23 cellular contexts compared by ENCODE assay signal in genomic region chr13:30121244-30121643, GRCh38.
"Had no signal": no experiment of that assay in that cellular context is flagged by ENCODE, and none has a peak within 500 bp of the region (broad histone marks: within the 10 kb centered on the region; RNA-seq: fewer than 3 reads in every experiment).

No MANE protein-coding gene starts in this region.

- H3K27ac Mint-ChIP-seq: activated CD4-positive, alpha-beta memory T cell treated with anti-CD3 and anti-CD28 coated beads, Interleukin-2, amount 10 ng/mL, durations not matched to agents 7 days and 5 days; activated CD4-positive, alpha-beta T cell treated with anti-CD3 and anti-CD28 coated beads for 36 hours; T-helper 1 cell treated with Interleukin-12 subunit alpha and Interleukin-12 subunit beta and Interleukin-4 antibody, amounts not matched to agents 30 μg/mL and 1 μg/mL, for 36 hours had no signal

- H3K4me3 Mint-ChIP-seq: activated CD4-positive, alpha-beta memory T cell treated with anti-CD3 and anti-CD28 coated beads, Interleukin-2, amount 10 ng/mL, durations not matched to agents 7 days and 5 days; activated CD4-positive, alpha-beta T cell treated with anti-CD3 and anti-CD28 coated beads for 36 hours; activated naive CD8-positive, alpha-beta T cell treated with anti-CD3 and anti-CD28 coated beads, Interleukin-2, amount 10 ng/mL, durations not matched to agents 7 days and 5 days; T-helper 1 cell treated with Interleukin-12 subunit alpha and Interleukin-12 subunit beta and Interleukin-4 antibody, amounts not matched to agents 30 μg/mL and 1 μg/mL, for 36 hours had no signal

- H3K27me3 Mint-ChIP-seq: activated CD4-positive, alpha-beta T cell treated with anti-CD3 and anti-CD28 coated beads for 36 hours; activated naive CD8-positive, alpha-beta T cell treated with anti-CD3 and anti-CD28 coated beads, Interleukin-2, amount 10 ng/mL, durations not matched to agents 7 days and 5 days had no signal

- H3K27ac ChIP-seq: adrenal gland, KMS-11, Peyer's patch, SJSA1, WERI-Rb-1 had no signal

- H3K9me3 ChIP-seq: adrenal gland, MG63, Peyer's patch, SJSA1 had no signal

- H3K4me3 ChIP-seq: adrenal gland, MG63, Peyer's patch, SJSA1 had no signal

- H3K9me3 Mint-ChIP-seq: activated CD4-positive, alpha-beta memory T cell treated with anti-CD3 and anti-CD28 coated beads, Interleukin-2, amount 10 ng/mL, durations not matched to agents 7 days and 5 days; activated naive CD8-positive, alpha-beta T cell treated with anti-CD3 and anti-CD28 coated beads, Interleukin-2, amount 10 ng/mL, durations not matched to agents 7 days and 5 days; T-helper 1 cell treated with Interleukin-12 subunit alpha and Interleukin-12 subunit beta and Interleukin-4 antibody, amounts not matched to agents 30 μg/mL and 1 μg/mL, for 36 hours had no signal

- H3K9ac ChIP-seq: KMS-11 had no signal

- ATAC-seq: activated CD4-positive, alpha-beta T cell treated with anti-CD3 and anti-CD28 coated beads for 36 hours had no signal

- H3K36me3 ChIP-seq: adrenal gland, MG63, Peyer's patch, SJSA1, WERI-Rb-1 had no signal

- DNase-seq: activated CD4-positive, alpha-beta T cell treated with anti-CD3 and anti-CD28 coated beads for 36 hours; activated CD4-positive, alpha-beta T cell treated with anti-CD3 and anti-CD28 coated beads, Interleukin-2, amount 50 U/mL, for 1 hour; activated naive CD4-positive, alpha-beta T cell treated with anti-CD3 and anti-CD28 coated beads, Interleukin-2, amount 50 U/mL, for 16 hours; activated naive CD8-positive, alpha-beta T cell treated with anti-CD3 and anti-CD28 coated beads, Interleukin-2, amount 10 ng/mL, durations not matched to agents 7 days and 5 days; activated T-cell treated with anti-CD3 and anti-CD28 coated beads for 4 hours; adrenal gland; anterior cingulate cortex; cerebellar nuclear complex; MG63; NCI-H1105; NCI-H1436; NCI-H1694 treated with DMSO at 0.1 percent for 48 hours; NCI-H2029 treated with DMSO at 0.1 percent for 48 hours; NCI-H510A treated with DMSO at 0.1 percent for 48 hours; NK-92 treated with Interleukin-12 subunit alpha and Interleukin-12 subunit beta, amount 100 ng/mL, for 24 hours; Peyer's patch; SHP77; T-helper 9 cell; WERI-Rb-1 had no signal

- H3K36me3 Mint-ChIP-seq: activated naive CD8-positive, alpha-beta T cell treated with anti-CD3 and anti-CD28 coated beads, Interleukin-2, amount 10 ng/mL, durations not matched to agents 7 days and 5 days had no signal
